Comparison of ENCODE assay signal across 1 cellular context in the genomic region with DNA sequence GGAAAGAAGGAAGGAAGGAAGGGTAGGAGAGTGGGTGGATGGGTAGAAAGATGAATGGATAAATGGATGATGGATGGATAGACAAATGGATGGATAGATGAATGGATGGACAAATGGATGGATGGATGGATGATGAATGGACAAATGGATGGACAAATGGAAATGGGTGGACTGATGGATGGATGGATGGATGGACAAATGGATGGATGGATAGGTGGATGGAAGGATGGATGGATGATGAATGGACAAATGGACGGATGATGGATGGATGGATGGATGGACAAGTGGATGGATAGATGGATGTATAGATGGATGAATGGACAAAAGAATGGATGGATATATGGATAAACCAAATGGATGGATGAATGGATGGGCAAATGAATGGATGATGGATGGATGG.
TF ChIP-seq lines count a peak whose summit lies in the region.

No MANE protein-coding gene starts in this region.

TF ChIP-seq in HEK293, 187 proteins besides CTCF, POLR2A, EP300 and RAD21 (continued from another document):
- TF ChIP-seq ZNF114 (tag by site-specific recombination; IDR thresholded peaks at IDR 0.05) (peak; percentile 71; the same call in 1 of the 2 replicates), ZNF391 (tag by site-specific recombination; IDR thresholded peaks at IDR 0.05; ENCODE audit: borderline replicate concordance, low read depth) (0 out of 2 replicates have a peak, but pooled peaks have one; percentile 31), BCL11A (tag by site-specific recombination; IDR thresholded peaks at IDR 0.05; ENCODE audit: low read depth) (peak; percentile 67; the same call in 1 of the 2 replicates), ZNF626 (tag by site-specific recombination; IDR thresholded peaks at IDR 0.05) (no peak), YY2 (tag by site-specific recombination; IDR thresholded peaks at IDR 0.05) (peak; percentile 18; the same call in 1 of the 2 replicates), ZNF211 (tag by site-specific recombination; IDR thresholded peaks at IDR 0.05; ENCODE audit: low read depth) (no peak), ZBTB1 (tag by site-specific recombination; IDR thresholded peaks at IDR 0.05) (0 out of 2 replicates have a peak, but pooled peaks have one; percentile 15), ZNF530 (tag by site-specific recombination; IDR thresholded peaks at IDR 0.05; ENCODE audit: low read depth) (no peak), ZNF112 (tag by site-specific recombination; IDR thresholded peaks at IDR 0.05) (peak; percentile 23; the same call in 1 of the 2 replicates)
- TF ChIP-seq, protein P1, sequence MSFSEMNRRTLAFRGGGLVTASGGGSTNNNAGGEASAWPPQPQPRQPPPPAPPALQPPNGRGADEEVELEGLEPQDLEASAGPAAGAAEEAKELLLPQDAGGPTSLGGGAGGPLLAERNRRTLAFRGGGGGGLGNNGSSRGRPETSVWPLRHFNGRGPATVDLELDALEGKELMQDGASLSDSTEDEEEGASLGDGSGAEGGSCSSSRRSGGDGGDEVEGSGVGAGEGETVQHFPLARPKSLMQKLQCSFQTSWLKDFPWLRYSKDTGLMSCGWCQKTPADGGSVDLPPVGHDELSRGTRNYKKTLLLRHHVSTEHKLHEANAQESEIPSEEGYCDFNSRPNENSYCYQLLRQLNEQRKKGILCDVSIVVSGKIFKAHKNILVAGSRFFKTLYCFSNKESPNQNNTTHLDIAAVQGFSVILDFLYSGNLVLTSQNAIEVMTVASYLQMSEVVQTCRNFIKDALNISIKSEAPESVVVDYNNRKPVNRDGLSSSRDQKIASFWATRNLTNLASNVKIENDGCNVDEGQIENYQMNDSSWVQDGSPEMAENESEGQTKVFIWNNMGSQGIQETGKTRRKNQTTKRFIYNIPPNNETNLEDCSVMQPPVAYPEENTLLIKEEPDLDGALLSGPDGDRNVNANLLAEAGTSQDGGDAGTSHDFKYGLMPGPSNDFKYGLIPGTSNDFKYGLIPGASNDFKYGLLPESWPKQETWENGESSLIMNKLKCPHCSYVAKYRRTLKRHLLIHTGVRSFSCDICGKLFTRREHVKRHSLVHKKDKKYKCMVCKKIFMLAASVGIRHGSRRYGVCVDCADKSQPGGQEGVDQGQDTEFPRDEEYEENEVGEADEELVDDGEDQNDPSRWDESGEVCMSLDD (tag by site-specific recombination; IDR thresholded peaks at IDR 0.05), result no peak
- TF ChIP-seq, protein P2, sequence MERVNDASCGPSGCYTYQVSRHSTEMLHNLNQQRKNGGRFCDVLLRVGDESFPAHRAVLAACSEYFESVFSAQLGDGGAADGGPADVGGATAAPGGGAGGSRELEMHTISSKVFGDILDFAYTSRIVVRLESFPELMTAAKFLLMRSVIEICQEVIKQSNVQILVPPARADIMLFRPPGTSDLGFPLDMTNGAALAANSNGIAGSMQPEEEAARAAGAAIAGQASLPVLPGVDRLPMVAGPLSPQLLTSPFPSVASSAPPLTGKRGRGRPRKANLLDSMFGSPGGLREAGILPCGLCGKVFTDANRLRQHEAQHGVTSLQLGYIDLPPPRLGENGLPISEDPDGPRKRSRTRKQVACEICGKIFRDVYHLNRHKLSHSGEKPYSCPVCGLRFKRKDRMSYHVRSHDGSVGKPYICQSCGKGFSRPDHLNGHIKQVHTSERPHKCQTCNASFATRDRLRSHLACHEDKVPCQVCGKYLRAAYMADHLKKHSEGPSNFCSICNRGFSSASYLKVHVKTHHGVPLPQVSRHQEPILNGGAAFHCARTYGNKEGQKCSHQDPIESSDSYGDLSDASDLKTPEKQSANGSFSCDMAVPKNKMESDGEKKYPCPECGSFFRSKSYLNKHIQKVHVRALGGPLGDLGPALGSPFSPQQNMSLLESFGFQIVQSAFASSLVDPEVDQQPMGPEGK (tag by site-specific recombination; IDR thresholded peaks at IDR 0.05), result no peak
